In genomic region chr11:68903631-68904457, GRCh38 we compare ENCODE assay signal across 1 cellular context.
A peak's percentile ranks its signal among the peaks of the same experiment; 100 is the strongest.
TF ChIP-seq lines count a peak whose summit lies in the region.

Gene IGHMBP2, plus strand, starts transcription at chr11:68903891. Its CDS starts 62 bp downstream, at chr11:68903953.
Gene MRPL21, minus strand, starts transcription at chr11:68903832. Its CDS starts 22 bp downstream, at chr11:68903810.

TF ChIP-seq in HEK293, 187 proteins besides CTCF, POLR2A, EP300 and RAD21 (continued from another document):
- TF ChIP-seq, protein P1, sequence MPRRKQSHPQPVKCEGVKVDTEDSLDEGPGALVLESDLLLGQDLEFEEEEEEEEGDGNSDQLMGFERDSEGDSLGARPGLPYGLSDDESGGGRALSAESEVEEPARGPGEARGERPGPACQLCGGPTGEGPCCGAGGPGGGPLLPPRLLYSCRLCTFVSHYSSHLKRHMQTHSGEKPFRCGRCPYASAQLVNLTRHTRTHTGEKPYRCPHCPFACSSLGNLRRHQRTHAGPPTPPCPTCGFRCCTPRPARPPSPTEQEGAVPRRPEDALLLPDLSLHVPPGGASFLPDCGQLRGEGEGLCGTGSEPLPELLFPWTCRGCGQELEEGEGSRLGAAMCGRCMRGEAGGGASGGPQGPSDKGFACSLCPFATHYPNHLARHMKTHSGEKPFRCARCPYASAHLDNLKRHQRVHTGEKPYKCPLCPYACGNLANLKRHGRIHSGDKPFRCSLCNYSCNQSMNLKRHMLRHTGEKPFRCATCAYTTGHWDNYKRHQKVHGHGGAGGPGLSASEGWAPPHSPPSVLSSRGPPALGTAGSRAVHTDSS (tag by site-specific recombination; IDR thresholded peaks at IDR 0.05): no peak; the same call in 1 of the 2 replicates
- peak; percentile 80 for TF ChIP-seq ZBTB17 (tag by site-specific recombination; IDR thresholded peaks at IDR 0.05)
